ENCODE assay signal across 8 cellular contexts in the genomic region with DNA sequence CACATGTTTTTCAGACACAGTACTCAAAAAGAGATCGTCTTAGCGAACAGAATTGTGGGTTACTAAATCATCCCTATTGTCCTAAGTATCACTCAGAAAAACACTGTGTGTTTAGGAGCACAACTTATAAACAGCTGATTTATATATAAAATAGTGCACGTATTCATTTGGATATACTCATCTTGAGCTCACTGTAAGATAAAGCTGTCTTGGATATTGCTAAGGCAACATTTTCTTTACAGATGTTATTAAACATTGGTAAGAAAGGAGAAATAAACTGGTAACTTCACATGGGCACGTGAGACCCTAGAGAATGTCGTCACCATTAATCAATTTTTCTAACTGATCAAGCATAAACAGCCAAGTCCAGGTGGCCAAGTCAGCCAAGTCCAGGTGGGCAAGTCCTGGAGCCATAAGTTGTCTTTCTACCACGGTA. TPM values are rescaled to one million over a fixed set of nuclear protein-coding genes. Genes with fewer than 3 reads are reported as not detected.
DNase-seq lines count a peak whose midpoint lies in the region; ATAC-seq, FAIRE-seq and TF ChIP-seq lines count a peak whose summit lies in the region.

No MANE protein-coding gene starts in this region.

- FAIRE-seq in urothelium cell line (lab: Jason Lieb, UNC): no peak

- DNase-seq in activated naive CD4-positive, alpha-beta T cell treated with anti-CD3 and anti-CD28 coated beads, Interleukin-2, amount 10 ng/mL, durations not matched to agents 7 days and 5 days: no peak
- DNase-seq in activated naive CD4-positive, alpha-beta T cell treated with anti-CD3 and anti-CD28 coated beads, Interleukin-2, amount 50 U/mL, for 16 hours: no peak
- no peak for DNase-seq in RWPE2 (ENCODE audit: low spot score)
- DNase-seq in foreskin fibroblast: no peak
- no peak for DNase-seq in activated effector memory CD4-positive, alpha-beta T cell treated with anti-CD3 and anti-CD28 coated beads, Interleukin-2, amount 50 U/mL, for 16 hours
- no peak for DNase-seq in EL
- DNase-seq in urothelium cell line (ENCODE audit: low spot score): no peak

- H3K9me3 Mint-ChIP-seq in activated naive CD4-positive, alpha-beta T cell treated with anti-CD3 and anti-CD28 coated beads, Interleukin-2, amount 10 ng/mL, durations not matched to agents 7 days and 5 days: no peaks in the 10 kb centered on the region

- H3K4me1 ChIP-seq in RWPE2 (ENCODE audit: insufficient read depth, poor library complexity, severe bottlenecking) (peaks cover 39% of the 10 kb centered on the region), skeletal muscle tissue (ENCODE audit: control insufficient read depth in 3 of 3, insufficient read depth in 3 of 3, low read length in 3 of 3) (peaks cover 0 to 10% (median 2%) of the 10 kb centered on the region in 3 donors)

- H3K27ac Mint-ChIP-seq in activated naive CD4-positive, alpha-beta T cell treated with anti-CD3 and anti-CD28 coated beads, Interleukin-2, amount 10 ng/mL, durations not matched to agents 7 days and 5 days: peak overlapping the region; percentile 26

- peaks cover 16% of the 10 kb centered on the region for H3K4me1 Mint-ChIP-seq in activated naive CD4-positive, alpha-beta T cell treated with anti-CD3 and anti-CD28 coated beads, Interleukin-2, amount 10 ng/mL, durations not matched to agents 7 days and 5 days

- ATAC-seq in RWPE2 (ENCODE audit: low read depth): no peak

- H3K27me3 ChIP-seq in RWPE2 (ENCODE audit: insufficient read depth, poor library complexity, severe bottlenecking) (no peaks in the 10 kb centered on the region), skeletal muscle tissue (ENCODE audit: control insufficient read depth in 3 of 3, insufficient read depth in 3 of 3, low read length in 3 of 3) (peaks cover 6 to 28% (median 26%) of the 10 kb centered on the region in 3 donors)

- H3K27ac ChIP-seq in RWPE2 (ENCODE audit: poor library complexity, severe bottlenecking): peak overlapping the region; percentile 97
- H3K27ac ChIP-seq in skeletal muscle tissue (ENCODE audit: low read depth, low read length): peak overlapping the region; percentile 25

- H3K36me3 Mint-ChIP-seq in activated naive CD4-positive, alpha-beta T cell treated with anti-CD3 and anti-CD28 coated beads, Interleukin-2, amount 10 ng/mL, durations not matched to agents 7 days and 5 days: no peaks in the 10 kb centered on the region

- CTCF ChIA-PET in activated naive CD4-positive, alpha-beta T cell treated with anti-CD3 and anti-CD28 coated beads, Interleukin-2, amount 10 ng/mL, durations not matched to agents 7 days and 5 days (lab: Charles Lee): no interaction called here

- peak overlapping the region; percentile 94 for H3K4me3 ChIP-seq in RWPE2 (ENCODE audit: severe bottlenecking)
- H3K4me3 ChIP-seq in foreskin fibroblast (ENCODE audit: low read depth in 1 of 2, low read length in 2 of 2): peak overlapping the region; percentile 81 to 94
- peak overlapping the region; percentile 72 to 73 (median 73) for H3K4me3 ChIP-seq in skeletal muscle tissue (ENCODE audit: low read length in 3 of 3)

- TF ChIP-seq CTCF in RWPE2 (IDR thresholded peaks at IDR 0.05; ENCODE audit: poor library complexity, severe bottlenecking): no peak
- no peak for TF ChIP-seq CTCF in foreskin fibroblast (IDR thresholded peaks at IDR 0.05; ENCODE audit: low read depth, low read length)

- H3K27me3 Mint-ChIP-seq in activated naive CD4-positive, alpha-beta T cell treated with anti-CD3 and anti-CD28 coated beads, Interleukin-2, amount 10 ng/mL, durations not matched to agents 7 days and 5 days: peaks cover 50% of the 10 kb centered on the region

- H3K36me3 ChIP-seq in RWPE2 (ENCODE audit: low read depth): peaks cover 12% of the 10 kb centered on the region
- H3K36me3 ChIP-seq in skeletal muscle tissue (ENCODE audit: control insufficient read depth in 3 of 3, insufficient read depth in 3 of 3, low read length in 3 of 3): no peaks in the 10 kb centered on the region

- peak overlapping the region; percentile 64 for H3K4me3 Mint-ChIP-seq in activated naive CD4-positive, alpha-beta T cell treated with anti-CD3 and anti-CD28 coated beads, Interleukin-2, amount 10 ng/mL, durations not matched to agents 7 days and 5 days

- H3K9me3 ChIP-seq in RWPE2 (ENCODE audit: severe bottlenecking) (no peaks in the 10 kb centered on the region), skeletal muscle tissue (ENCODE audit: control insufficient read depth in 3 of 3, low read length in 3 of 3) (no peaks in the 10 kb centered on the region)

- peak overlapping the region in 2 of 3 donors; percentile 3 to 45 for H3K9ac ChIP-seq in skeletal muscle tissue (ENCODE audit: low read depth in 1 of 3, low read length in 3 of 3)

RNA-seq across cellular contexts. Expression of gene PAWR, which starts 1.7 kb away (rescaled TPM):
- 8.4 TPM for total RNA-seq in skeletal muscle tissue
